Comparison of ENCODE assay signal across 18 cellular contexts in genomic region chr2:25335971-25336370, GRCh38. TPM values are rescaled to one million over a fixed set of nuclear protein-coding genes. Genes with fewer than 3 reads are reported as not detected.
DNase-seq lines count a peak whose midpoint lies in the region; ATAC-seq and TF ChIP-seq lines count a peak whose summit lies in the region.
"Had no signal": no experiment of that assay in that cellular context is flagged by ENCODE, and none has a peak within 500 bp of the region (broad histone marks: within the 10 kb centered on the region; RNA-seq: fewer than 3 reads in every experiment).

No MANE protein-coding gene starts in this region.

- no peak overlapping the region for H3K4me3 ChIP-seq in heart right ventricle
- H3K4me3 ChIP-seq in adrenal gland: no peak overlapping the region
- H3K4me3 ChIP-seq in naive thymus-derived CD4-positive, alpha-beta T cell (ENCODE audit: low read length): no peak overlapping the region
- H3K4me3 ChIP-seq: cardiac muscle cell, neural progenitor cell, Peyer's patch had no signal

- H3K27me3 Mint-ChIP-seq in naive thymus-derived CD4-positive, alpha-beta T cell: no peaks in the 10 kb centered on the region
- H3K27me3 Mint-ChIP-seq: activated naive CD4-positive, alpha-beta T cell treated with anti-CD3 and anti-CD28 coated beads, Interleukin-2, amount 10 ng/mL, durations not matched to agents 7 days and 5 days; dendritic cell treated with granulocyte-macrophage colony-stimulating factor and Interleukin-4, amounts not matched to agents 40 ng/mL and 50 ng/mL, for 4 days had no signal

- WGBS in heart right ventricle, 2 donors: 62 to 71% methylated on average over 6 of the region's 6 CpGs
- 45 to 75% (median 53%) methylated on average over 2 to 6 of the region's 6 CpGs for WGBS in adrenal gland, 4 donors

- H3K9me3 ChIP-seq in heart right ventricle: no peaks in the 10 kb centered on the region
- H3K9me3 ChIP-seq in adrenal gland (replicated peaks in 1 of 3): no peaks in the 10 kb centered on the region
- no peaks in the 10 kb centered on the region for H3K9me3 ChIP-seq in naive thymus-derived CD4-positive, alpha-beta T cell (ENCODE audit: control insufficient read depth in 2 of 3, low read length in 3 of 3)
- H3K9me3 ChIP-seq: Peyer's patch had no signal

- TF ChIP-seq CTCF in heart right ventricle (IDR thresholded peaks at IDR 0.05) (no peak), adrenal gland (IDR thresholded peaks at IDR 0.05) (no peak)

- no peak for DNase-seq in heart right ventricle
- DNase-seq in cardiac septum (ENCODE audit: low spot score): no peak
- DNase-seq in adrenal gland: no peak
- DNase-seq in naive thymus-derived CD4-positive, alpha-beta T cell: no peak
- DNase-seq: activated CD4-positive, alpha-beta T cell treated with anti-CD3 and anti-CD28 coated beads for 4 hours; activated naive CD4-positive, alpha-beta T cell treated with anti-CD3 and anti-CD28 coated beads, Interleukin-2, amount 10 ng/mL, durations not matched to agents 7 days and 5 days; NCI-H1694 treated with DMSO at 0.1 percent for 48 hours; NCI-H2171 treated with DMSO at 0.1 percent for 48 hours; Peyer's patch; T-helper 1 cell had no signal

- no peak for TF ChIP-seq POLR2A in adrenal gland (IDR thresholded peaks at IDR 0.05)

- H3K27ac Mint-ChIP-seq in naive thymus-derived CD4-positive, alpha-beta T cell: peak overlapping the region in 8 of 9 donors; percentile 62 to 96 (median 91)
- H3K27ac Mint-ChIP-seq: dendritic cell treated with granulocyte-macrophage colony-stimulating factor and Interleukin-4, amounts not matched to agents 40 ng/mL and 50 ng/mL, for 4 days; neural progenitor cell had no signal

- CTCF ChIA-PET in naive thymus-derived CD4-positive, alpha-beta T cell (lab: Charles Lee): interaction anchor here (1.7 kb wide), 1 partner anchor 14 kb away, joined by 3 read pairs; no protein-coding TSS in a partner anchor

- H3K36me3 Mint-ChIP-seq in naive thymus-derived CD4-positive, alpha-beta T cell: peaks cover 0 to 10% (median under 1%) of the 10 kb centered on the region in 5 donors
- H3K36me3 Mint-ChIP-seq: neural progenitor cell had no signal

- POLR2A ChIA-PET in naive thymus-derived CD4-positive, alpha-beta T cell (lab: Charles Lee): interaction anchor here (0.9 to 3.3 kb wide), 4 partner anchors 21 to 85 kb away, joined by 4 to 25 read pairs (median 6); no protein-coding TSS in a partner anchor

- H3K4me1 Mint-ChIP-seq in naive thymus-derived CD4-positive, alpha-beta T cell: peaks cover 66 to 89% (median 83%) of the 10 kb centered on the region in 7 donors

- no peaks in the 10 kb centered on the region for H3K9me3 Mint-ChIP-seq in naive thymus-derived CD4-positive, alpha-beta T cell
- H3K9me3 Mint-ChIP-seq: activated naive CD4-positive, alpha-beta T cell treated with anti-CD3 and anti-CD28 coated beads, Interleukin-2, amount 10 ng/mL, durations not matched to agents 7 days and 5 days; dendritic cell treated with granulocyte-macrophage colony-stimulating factor and Interleukin-4, amounts not matched to agents 40 ng/mL and 50 ng/mL, for 4 days; neural progenitor cell had no signal

- peak overlapping the region in 7 of 10 donors; percentile 19 to 91 (median 44) for H3K27ac ChIP-seq in heart right ventricle
- H3K27ac ChIP-seq in adrenal gland: peak overlapping the region in 3 of 5 donors; percentile 16 to 81 (median 62)
- peak overlapping the region; percentile 51 for H3K27ac ChIP-seq in naive thymus-derived CD4-positive, alpha-beta T cell (ENCODE audit: low read depth, low read length)
- peak overlapping the region; percentile 23 for H3K27ac ChIP-seq in temporal lobe (ENCODE audit: low read depth, low read length)
- H3K27ac ChIP-seq: C4-2B, cardiac muscle cell, neural progenitor cell had no signal

- peaks cover 19 to 96% (median 79%) of the 10 kb centered on the region in 9 donors for H3K4me1 ChIP-seq in heart right ventricle
- peaks cover 29 to 83% of the 10 kb centered on the region in 2 donors for H3K4me1 ChIP-seq in adrenal gland (replicated peaks in 1 of 2)
- H3K4me1 ChIP-seq in naive thymus-derived CD4-positive, alpha-beta T cell (ENCODE audit: control insufficient read depth in 2 of 2, insufficient read depth in 2 of 2, low read length in 2 of 2): peaks cover 13 to 67% of the 10 kb centered on the region in 2 donors

- no peaks in the 10 kb centered on the region for H3K36me3 ChIP-seq in heart right ventricle
- H3K36me3 ChIP-seq in adrenal gland (replicated peaks in 1 of 2): no peaks in the 10 kb centered on the region
- H3K36me3 ChIP-seq in naive thymus-derived CD4-positive, alpha-beta T cell (ENCODE audit: control insufficient read depth in 2 of 3, insufficient read depth in 3 of 3, low read length in 3 of 3): no peaks in the 10 kb centered on the region
- H3K36me3 ChIP-seq: cardiac muscle cell, neural progenitor cell, Peyer's patch had no signal

- H3K27me3 ChIP-seq in heart right ventricle (no peaks in the 10 kb centered on the region), adrenal gland (no peaks in the 10 kb centered on the region)
- no peaks in the 10 kb centered on the region for H3K27me3 ChIP-seq in naive thymus-derived CD4-positive, alpha-beta T cell (ENCODE audit: control insufficient read depth in 2 of 2, insufficient read depth in 2 of 2, low read length in 2 of 2)
- H3K27me3 ChIP-seq: cardiac muscle cell, Peyer's patch had no signal

- intact Hi-C loops in heart right ventricle (cut with DNase I): loop anchor here in 1 of 10 donors (10.0 kb wide), 1 partner anchor 51 kb away; no protein-coding TSS in a partner anchor
- intact Hi-C loops in cardiac septum (cut with DNase I): loop anchor here (5.0 kb wide), 2 partner anchors 34 to 59 kb away; no protein-coding TSS in a partner anchor
- intact Hi-C loops in adrenal gland (cut with DNase I): no loop called here
- intact Hi-C loops in naive thymus-derived CD4-positive, alpha-beta T cell (cut with micrococcal nuclease): loop anchor here (2.0 to 5.0 kb wide), 2 partner anchors 21 to 34 kb away; no protein-coding TSS in a partner anchor

- peak overlapping the region in 5 of 10 donors; percentile 7 to 81 (median 67) for H3K4me3 Mint-ChIP-seq in naive thymus-derived CD4-positive, alpha-beta T cell
- H3K4me3 Mint-ChIP-seq: activated naive CD4-positive, alpha-beta T cell treated with anti-CD3 and anti-CD28 coated beads, Interleukin-2, amount 10 ng/mL, durations not matched to agents 7 days and 5 days; dendritic cell treated with granulocyte-macrophage colony-stimulating factor and Interleukin-4, amounts not matched to agents 40 ng/mL and 50 ng/mL, for 4 days had no signal

- ATAC-seq in heart right ventricle (no peak), GM19455 (IDR thresholded peaks at IDR 0.05; ENCODE audit: unreplicated experiment) (no peak), HG03045 (IDR thresholded peaks at IDR 0.05; ENCODE audit: unreplicated experiment) (no peak), HG02973 (IDR thresholded peaks at IDR 0.05; ENCODE audit: unreplicated experiment) (no peak)
- no peak for ATAC-seq in naive thymus-derived CD4-positive, alpha-beta T cell

RNA-seq across cellular contexts. Expression of gene DNMT3A, which starts 5.8 kb away (rescaled TPM):
- total RNA-seq in heart right ventricle (10 to 100 TPM; 14.8 to 23.7 (median 19.4) TPM), cardiac septum (24.9 TPM), adrenal gland (10 to 100 TPM; 10.6 to 53.4 (median 26.1) TPM), temporal lobe (39.8 TPM)
- polyA plus RNA-seq in heart right ventricle (10 to 100 TPM in 1 of 2 donors, 1 to 10 TPM in 1; 4.7 to 10.3 TPM), adrenal gland (10 to 100 TPM; 12.1 to 26.0 (median 17.3) TPM)
- total RNA-seq in naive thymus-derived CD4-positive, alpha-beta T cell: 100 to 1,000 TPM in 3 of 5 experiments, 10 to 100 TPM in 2; 78.9 to 117 (median 106) TPM
- 10 to 100 TPM; 19.4 to 29.0 TPM for polyA plus RNA-seq in naive thymus-derived CD4-positive, alpha-beta T cell

Comparison
In these comparisons a context has a peak if more than half of its experiments do, and no peak if none do; other contexts are left out.
1. intact Hi-C loops: an anchor here in cardiac septum (5.0 kb wide) and naive thymus-derived CD4-positive, alpha-beta T cell (2.0 to 5.0 kb wide); none called in adrenal gland.